In the genomic region with DNA sequence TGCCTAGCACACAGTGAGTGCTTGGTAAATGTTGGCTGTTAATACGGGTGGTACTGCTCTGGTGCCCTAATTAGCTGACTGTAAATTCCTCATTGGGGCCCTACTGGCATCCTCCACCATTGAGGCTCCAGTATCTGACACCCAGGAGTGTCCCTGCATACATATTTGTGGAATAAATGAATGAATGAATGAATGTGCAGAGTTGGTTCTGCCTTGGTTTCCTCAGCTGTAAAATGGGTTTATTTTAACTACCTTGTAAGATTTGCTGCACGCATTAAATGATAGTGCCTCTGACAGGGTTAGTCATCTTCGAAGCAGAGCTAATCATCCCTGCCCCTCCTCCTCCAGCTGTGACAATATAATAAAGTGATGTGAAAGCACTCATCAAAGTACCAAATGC, we compare ENCODE assay signal across 28 cellular contexts.
"Had no signal": no experiment of that assay in that cellular context is flagged by ENCODE, and none has a peak within 500 bp of the region (broad histone marks: within the 10 kb centered on the region; RNA-seq: fewer than 3 reads in every experiment).

No MANE protein-coding gene starts in this region.

- H3K9me3 ChIP-seq: colonic mucosa, esophagus muscularis mucosa, esophagus squamous epithelium, gastrocnemius medialis, gastroesophageal sphincter, heart left ventricle, heart right ventricle had no signal

- H3K4me1 ChIP-seq: colonic mucosa, foreskin keratinocyte, gastrocnemius medialis had no signal

- H3K9me3 Mint-ChIP-seq: dendritic cell treated with granulocyte-macrophage colony-stimulating factor and Interleukin-4, amounts not matched to agents 40 ng/mL and 50 ng/mL, for 4 days; effector memory CD8-positive, alpha-beta T cell; endodermal cell had no signal

- H3K4me3 ChIP-seq: colonic mucosa, coronary artery, dorsolateral prefrontal cortex, esophagus muscularis mucosa, esophagus squamous epithelium, gastrocnemius medialis, gastroesophageal sphincter, heart left ventricle, heart right ventricle had no signal

- ATAC-seq: effector memory CD8-positive, alpha-beta T cell; esophagus mucosa; foreskin keratinocyte; gastrocnemius medialis; gastroesophageal sphincter; heart left ventricle; heart right ventricle had no signal

- H3K27ac ChIP-seq: colonic mucosa, coronary artery, dorsolateral prefrontal cortex, epithelial cell of prostate, esophagus muscularis mucosa, esophagus squamous epithelium, foreskin keratinocyte, gastrocnemius medialis, gastroesophageal sphincter, heart left ventricle, heart right ventricle had no signal

- H3K27ac Mint-ChIP-seq: dendritic cell treated with granulocyte-macrophage colony-stimulating factor and Interleukin-4, amounts not matched to agents 40 ng/mL and 50 ng/mL, for 4 days; endodermal cell had no signal

- H3K27me3 Mint-ChIP-seq: dendritic cell treated with granulocyte-macrophage colony-stimulating factor and Interleukin-4, amounts not matched to agents 40 ng/mL and 50 ng/mL, for 4 days; effector memory CD8-positive, alpha-beta T cell had no signal

- FAIRE-seq: colon, endometrium, endothelial cell of umbilical vein, frontal cortex had no signal

- H3K27me3 ChIP-seq: colonic mucosa, dorsolateral prefrontal cortex, esophagus muscularis mucosa, esophagus squamous epithelium, foreskin keratinocyte, gastrocnemius medialis, gastroesophageal sphincter, heart left ventricle, heart right ventricle had no signal

- H3K4me3 Mint-ChIP-seq: dendritic cell treated with granulocyte-macrophage colony-stimulating factor and Interleukin-4, amounts not matched to agents 40 ng/mL and 50 ng/mL, for 4 days; effector memory CD8-positive, alpha-beta T cell; endodermal cell had no signal

- DNase-seq: colonic mucosa; cortex of kidney; dermis blood vessel endothelial cell; dorsolateral prefrontal cortex; effector CD4-positive, alpha-beta T cell; effector CD8-positive, alpha-beta T cell; effector memory CD4-positive, alpha-beta T cell; effector memory CD8-positive, alpha-beta T cell; endodermal cell; erythroblast; esophagus squamous epithelium; foreskin fibroblast; foreskin keratinocyte; foreskin melanocyte; gastrocnemius medialis; glutamatergic neuron; heart left ventricle; heart right ventricle had no signal
